ENCODE assay signal across 8 cellular contexts in genomic region chr14:23183479-23183878, GRCh38. TPM values are rescaled to one million over a fixed set of nuclear protein-coding genes. Genes with fewer than 3 reads are reported as not detected.
DNase-seq lines count a peak whose midpoint lies in the region; ATAC-seq, FAIRE-seq and TF ChIP-seq lines count a peak whose summit lies in the region.

Gene SLC7A8, minus strand, starts transcription at chr14:23183660. Its CDS starts 746 bp downstream, at chr14:23182914.

- H3K9me3 ChIP-seq in GM23248 (ENCODE audit: low read depth) (no peaks in the 10 kb centered on the region), Peyer's patch (no peaks in the 10 kb centered on the region), smooth muscle cell (replicated peaks; ENCODE audit: low read depth) (no peaks in the 10 kb centered on the region)

- H3K9ac ChIP-seq in GM23248 (peak within 1 kb of the TSS; percentile 57), smooth muscle cell (ENCODE audit: low read depth) (peak within 1 kb of the TSS; percentile 36)

- H3K27me3 ChIP-seq in GM23248 (replicated peaks; ENCODE audit: insufficient read depth) (no peaks in the 10 kb centered on the region), Peyer's patch (no peaks in the 10 kb centered on the region), smooth muscle cell (ENCODE audit: low read depth) (no peaks in the 10 kb centered on the region)

- 1 to 2% methylated on average over 15 to 17 of the region's 17 CpGs for WGBS in GM23248 (ENCODE audit: low coverage in 1 of 2, low lambda C conversion rate in 2 of 2, missing lambda C conversion rate in 2 of 2), 2 experiments
- WGBS in smooth muscle cell (ENCODE audit: low lambda C conversion rate) = 1% methylated on average over 17 of the region's 17 CpGs

- in situ Hi-C loops in GM23248 (cut with MboI) = loop anchor here (5.0 kb wide), 1 partner anchor 51 kb away; no protein-coding TSS in a partner anchor

- peak within 1 kb of the TSS; percentile 87 for H3K4me2 ChIP-seq in GM23248 (ENCODE audit: unreplicated experiment)
- peak within 1 kb of the TSS; percentile 93 for H3K4me2 ChIP-seq in smooth muscle cell

- H3K9me2 ChIP-seq in GM23248 (ENCODE audit: insufficient read depth) = no peaks in the 10 kb centered on the region

- TF ChIP-seq CTCF in Peyer's patch (IDR thresholded peaks at IDR 0.05) (no peak), cardiac fibroblast (IDR thresholded peaks at IDR 0.05; ENCODE audit: low read depth, low read length) (no peak), smooth muscle cell (IDR thresholded peaks at IDR 0.05; ENCODE audit: borderline replicate concordance, insufficient read depth, poor library complexity, severe bottlenecking) (no peak)

- H3K27ac ChIP-seq in GM23248 (no peak within 1 kb of the TSS), Peyer's patch (peak within 1 kb of the TSS; percentile 38 to 55 (median 52)), smooth muscle cell (ENCODE audit: low read depth) (no peak within 1 kb of the TSS)

- H3K4me1 ChIP-seq in GM23248 (ENCODE audit: insufficient read depth) (peaks cover 15% of the 10 kb centered on the region; the same call in 1 of the 2 replicates), Peyer's patch (peaks cover 0 to 25% (median 4%) of the 10 kb centered on the region in 4 donors), smooth muscle cell (ENCODE audit: low read depth) (peaks cover 3% of the 10 kb centered on the region)

- 0 out of 2 replicates have a peak, but pooled peaks cover 4% of the 10 kb centered on the region for H3F3A ChIP-seq in GM23248 (ENCODE audit: insufficient read depth)
- H3F3A ChIP-seq in smooth muscle cell (ENCODE audit: low read depth) = no peaks in the 10 kb centered on the region

- H3K4me3 ChIP-seq in GM23248 (peak within 1 kb of the TSS; percentile 79), Peyer's patch (peak within 1 kb of the TSS; percentile 40 to 63 (median 51)), cardiac fibroblast (replicated peaks in 1 of 2; ENCODE audit: low read depth in 2 of 2, low read length in 2 of 2) (peak within 1 kb of the TSS; percentile 30 to 32), smooth muscle cell (peak within 1 kb of the TSS; percentile 65)

- H3K36me3 ChIP-seq in GM23248 (ENCODE audit: low read depth) (no peaks in the 10 kb centered on the region), Peyer's patch (no peaks in the 10 kb centered on the region), smooth muscle cell (ENCODE audit: low read depth) (no peaks in the 10 kb centered on the region)

- ATAC-seq in HG03196 (IDR thresholded peaks at IDR 0.05; ENCODE audit: unreplicated experiment) (no peak), GM18502 (IDR thresholded peaks at IDR 0.05; ENCODE audit: poor library complexity, unreplicated experiment) (no peak)

- peak; percentile 58 for FAIRE-seq in islet of Langerhans (lab: Jason Lieb, UNC)

- H3K79me2 ChIP-seq in GM23248 (ENCODE audit: insufficient read depth) (no peaks in the 10 kb centered on the region; the same call in 1 of the 2 replicates), smooth muscle cell (ENCODE audit: low read depth) (no peaks in the 10 kb centered on the region)

- DNase-seq in GM23248 (peak; percentile 48), Peyer's patch (peak; percentile 64 to 80 (median 68)), cardiac fibroblast (ENCODE audit: low read depth in 2 of 2) (peak in 1 of 2 donors; percentile 31), smooth muscle cell (lab: John Stamatoyannopoulos, UW; ENCODE audit: unreplicated experiment) (no peak), NCI-H226 (no peak)

- TF ChIP-seq POLR2A in Peyer's patch (IDR thresholded peaks at IDR 0.05) = peak; percentile 37 to 66

- H4K20me1 ChIP-seq in GM23248 (ENCODE audit: insufficient read depth) (no peaks in the 10 kb centered on the region), smooth muscle cell (ENCODE audit: low read depth) (no peaks in the 10 kb centered on the region)

- peak within 1 kb of the TSS; percentile 89 for H2AFZ ChIP-seq in GM23248
- H2AFZ ChIP-seq in smooth muscle cell (ENCODE audit: low read depth) = peak within 1 kb of the TSS; percentile 90

RNA-seq across cellular contexts. Expression of gene SLC7A8, which starts in this region (rescaled TPM):
- 2.7 and 6.7 TPM in 2 replicates for total RNA-seq in GM23248 (2014; rRNA removed; shearing (Covaris generic))
- polyA plus RNA-seq in GM23248 (2016; fragmentation: Nextera tagmentation; extraction: Ambion mirVana) (9.8 and 9.9 TPM in 2 replicates), smooth muscle cell (26.0 and 29.1 TPM in 2 replicates)
- total RNA-seq in Peyer's patch (10 to 100 TPM; 21.8 to 56.9 (median 35.0) TPM), smooth muscle cell (16.4 and 18.9 TPM in 2 replicates)

Comparison
In these comparisons a context has a peak if more than half of its experiments do, and no peak if none do; other contexts are left out.
1. DNase-seq: peak in GM23248 (single experiment) and Peyer's patch (3 of 3); none in smooth muscle cell (single experiment) and NCI-H226 (single experiment).
2. H3K27ac ChIP-seq: peak in Peyer's patch (4 of 4); none in GM23248 (single experiment) and smooth muscle cell (single experiment).
3. Peak in every context shown above with its lines, with median percentiles within 50 percentile points of each other: H3K4me3 ChIP-seq.